In the genomic region with DNA sequence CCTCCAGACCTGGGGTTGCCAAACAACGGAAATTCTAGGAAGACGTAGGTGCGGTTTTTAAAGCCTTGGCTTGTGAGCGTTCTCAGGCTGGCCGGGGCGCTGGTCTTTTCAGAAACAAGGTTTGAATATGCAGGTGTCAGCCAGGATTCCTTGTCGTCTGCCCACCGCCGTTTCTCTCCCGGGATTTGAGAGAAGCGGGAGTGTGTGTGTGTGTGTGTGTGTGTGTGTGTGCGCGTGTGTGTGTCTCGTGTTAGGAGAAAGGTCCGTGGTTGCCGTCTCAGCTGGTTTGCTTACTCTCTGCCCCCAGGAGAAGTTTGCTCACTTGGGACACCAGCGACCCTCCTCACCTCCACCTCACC, we compare ENCODE assay signal across 8 cellular contexts. TPM values are rescaled to one million over a fixed set of nuclear protein-coding genes. Genes with fewer than 3 reads are reported as not detected.
DNase-seq lines count a peak whose midpoint lies in the region; ATAC-seq and TF ChIP-seq lines count a peak whose summit lies in the region.

No MANE protein-coding gene starts in this region.

- H3K27ac Mint-ChIP-seq in activated CD8-positive, alpha-beta memory T cell treated with anti-CD3 and anti-CD28 coated beads, Interleukin-2, amount 10 ng/mL, durations not matched to agents 7 days and 5 days: peak overlapping the region; percentile 59
- no peak overlapping the region for H3K27ac Mint-ChIP-seq in stimulated activated effector memory CD8-positive, alpha-beta T cell treated with anti-CD3 and anti-CD28 coated beads, Interleukin-12 subunit alpha, Interleukin-12 subunit beta, amount 100 ng/mL, for 72 hours

- peaks cover 11% of the 10 kb centered on the region for H3K4me1 Mint-ChIP-seq in activated CD8-positive, alpha-beta memory T cell treated with anti-CD3 and anti-CD28 coated beads, Interleukin-2, amount 10 ng/mL, durations not matched to agents 7 days and 5 days
- peaks cover 36% of the 10 kb centered on the region for H3K4me1 Mint-ChIP-seq in stimulated activated effector memory CD8-positive, alpha-beta T cell treated with anti-CD3 and anti-CD28 coated beads, Interleukin-12 subunit alpha, Interleukin-12 subunit beta, amount 100 ng/mL, for 72 hours

- no peak overlapping the region for H3K4me3 Mint-ChIP-seq in activated CD8-positive, alpha-beta memory T cell treated with anti-CD3 and anti-CD28 coated beads, Interleukin-2, amount 10 ng/mL, durations not matched to agents 7 days and 5 days
- H3K4me3 Mint-ChIP-seq in stimulated activated effector memory CD8-positive, alpha-beta T cell treated with anti-CD3 and anti-CD28 coated beads, Interleukin-12 subunit alpha, Interleukin-12 subunit beta, amount 100 ng/mL, for 72 hours: peak overlapping the region; percentile 30

- no peaks in the 10 kb centered on the region for H3K36me3 ChIP-seq in hepatocyte (replicated peaks; ENCODE audit: insufficient read depth, low read depth)

- no peak overlapping the region for H3K27ac ChIP-seq in hepatocyte

- H3K9me3 Mint-ChIP-seq in activated CD8-positive, alpha-beta memory T cell treated with anti-CD3 and anti-CD28 coated beads, Interleukin-2, amount 10 ng/mL, durations not matched to agents 7 days and 5 days (ENCODE audit: low read depth): no peaks in the 10 kb centered on the region
- H3K9me3 Mint-ChIP-seq in stimulated activated effector memory CD8-positive, alpha-beta T cell treated with anti-CD3 and anti-CD28 coated beads, Interleukin-12 subunit alpha, Interleukin-12 subunit beta, amount 100 ng/mL, for 72 hours: peaks cover 11% of the 10 kb centered on the region

- H3K27me3 Mint-ChIP-seq in activated CD8-positive, alpha-beta memory T cell treated with anti-CD3 and anti-CD28 coated beads, Interleukin-2, amount 10 ng/mL, durations not matched to agents 7 days and 5 days: peaks cover 90% of the 10 kb centered on the region

- H3K4me3 ChIP-seq in hepatocyte: peak overlapping the region; percentile 45

- peaks cover 8% of the 10 kb centered on the region for H3K36me3 Mint-ChIP-seq in activated CD8-positive, alpha-beta memory T cell treated with anti-CD3 and anti-CD28 coated beads, Interleukin-2, amount 10 ng/mL, durations not matched to agents 7 days and 5 days
- H3K36me3 Mint-ChIP-seq in stimulated activated effector memory CD8-positive, alpha-beta T cell treated with anti-CD3 and anti-CD28 coated beads, Interleukin-12 subunit alpha, Interleukin-12 subunit beta, amount 100 ng/mL, for 72 hours: peaks cover 19% of the 10 kb centered on the region

- TF ChIP-seq CTCF in hepatocyte (IDR thresholded peaks at IDR 0.05; ENCODE audit: poor library complexity): no peak

- H3K4me2 ChIP-seq in hepatocyte: peak overlapping the region; percentile 91

- DNase-seq in activated CD8-positive, alpha-beta memory T cell treated with anti-CD3 and anti-CD28 coated beads, Interleukin-2, amount 10 ng/mL, durations not matched to agents 7 days and 5 days: no peak
- DNase-seq in activated CD8-positive, alpha-beta memory T cell treated with anti-CD3 and anti-CD28 coated beads for 24 hours: no peak
- DNase-seq in NCI-H69 (lab: John Stamatoyannopoulos, UW): peak; percentile 95
- DNase-seq in hepatocyte (ENCODE audit: low spot score): no peak
- no peak for DNase-seq in stimulated activated effector memory CD8-positive, alpha-beta T cell treated with anti-CD3 and anti-CD28 coated beads, Interleukin-12 subunit alpha, Interleukin-12 subunit beta, amount 100 ng/mL, for 72 hours (ENCODE audit: low spot score in 2 of 2)
- no peak for DNase-seq in NOMO-1 (lab: John Stamatoyannopoulos, UW; ENCODE audit: unreplicated experiment in 2 of 2)
- no peak for DNase-seq in HCEC 1CT

- ATAC-seq in activated CD8-positive, alpha-beta memory T cell treated with anti-CD3 and anti-CD28 coated beads, Interleukin-2, amount 10 ng/mL, durations not matched to agents 7 days and 5 days: no peak
- no peak for ATAC-seq in stimulated activated effector memory CD8-positive, alpha-beta T cell treated with anti-CD3 and anti-CD28 coated beads, Interleukin-12 subunit alpha, Interleukin-12 subunit beta, amount 100 ng/mL, for 72 hours
- no peak for ATAC-seq in HG02970 (IDR thresholded peaks at IDR 0.05; ENCODE audit: low FRiP score, unreplicated experiment)

- no peaks in the 10 kb centered on the region for H3K9me2 ChIP-seq in hepatocyte (replicated peaks; ENCODE audit: insufficient read depth)

- peaks cover 89% of the 10 kb centered on the region for H3K27me3 ChIP-seq in hepatocyte

- 2% methylated on average over 15 of the region's 17 CpGs for WGBS in hepatocyte (ENCODE audit: low lambda C conversion rate, missing lambda C conversion rate)

- peaks cover 19% of the 10 kb centered on the region for H3K4me1 ChIP-seq in hepatocyte (ENCODE audit: insufficient read depth)

- peak overlapping the region; percentile 42 for H2AFZ ChIP-seq in hepatocyte

- H3K9me3 ChIP-seq in hepatocyte (ENCODE audit: low read depth): no peaks in the 10 kb centered on the region

- CTCF ChIA-PET in activated CD8-positive, alpha-beta memory T cell treated with anti-CD3 and anti-CD28 coated beads, Interleukin-2, amount 10 ng/mL, durations not matched to agents 7 days and 5 days (lab: Charles Lee): no interaction called here

- H4K20me1 ChIP-seq in hepatocyte (ENCODE audit: insufficient read depth, poor library complexity, severe bottlenecking): no peaks in the 10 kb centered on the region

- no peaks in the 10 kb centered on the region for H3K79me2 ChIP-seq in hepatocyte

RNA-seq across cellular contexts. Expression of gene ONECUT2, which starts 1.0 kb away (rescaled TPM):
- not detected for total RNA-seq in activated CD8-positive, alpha-beta memory T cell treated with anti-CD3 and anti-CD28 coated beads, Interleukin-2, amount 10 ng/mL, durations not matched to agents 7 days and 5 days
- 1.7 TPM in 2 replicates for total RNA-seq in hepatocyte
- 0.16 and 0.24 TPM in 2 replicates for polyA plus RNA-seq in hepatocyte
